ENCODE assay signal across 22 cellular contexts in genomic region chr22:22834783-22835182, GRCh38. TPM values are rescaled to one million over a fixed set of nuclear protein-coding genes. Genes with fewer than 3 reads are reported as not detected.
DNase-seq lines count a peak whose midpoint lies in the region; ATAC-seq, FAIRE-seq and TF ChIP-seq lines count a peak whose summit lies in the region.
"Had no signal": no experiment of that assay in that cellular context is flagged by ENCODE, and none has a peak within 500 bp of the region (broad histone marks: within the 10 kb centered on the region; RNA-seq: fewer than 3 reads in every experiment).

No MANE protein-coding gene starts in this region.

- H3K4me3 ChIP-seq in K562 = no peak overlapping the region
- H3K4me3 ChIP-seq in esophagus muscularis mucosa = no peak overlapping the region
- H3K4me3 ChIP-seq in neuronal stem cell (ENCODE audit: low read length in 2 of 2) = no peak overlapping the region
- H3K4me3 ChIP-seq in lower lobe of right lung = no peak overlapping the region
- H3K4me3 ChIP-seq: HAP-1 had no signal

- no peak overlapping the region for H3K4ac ChIP-seq in neuronal stem cell (ENCODE audit: low read length)

- CTCF ChIA-PET in K562 (lab: Yijun Ruan, JAX; ENCODE audit: low intra/inter-chr PET ratio) = interaction anchor here (1.1 kb wide), 1 partner anchor 17 kb away, joined by 3 read pairs; no protein-coding TSS in a partner anchor

- DNase-seq in K562 (ENCODE audit: extremely low read depth in 1 of 4, low spot score in 3 of 4) (no peak), esophagus muscularis mucosa (ENCODE audit: extremely low spot score) (peak; percentile 57), neuronal stem cell (ENCODE audit: low spot score) (no peak), NCI-H748 (lab: John Stamatoyannopoulos, UW; ENCODE audit: unreplicated experiment) (no peak), lower lobe of right lung (no peak)
- DNase-seq: ACHN; BE2C; C1 segment of cervical spinal cord; CD4-positive, CD25-positive, alpha-beta regulatory T cell; CD8-positive, alpha-beta memory T cell; COR-L47; DMS 273 treated with DMSO at 0.1 percent for 48 hours; DMS53; IMR-90 had no signal

- POLR2A ChIA-PET in K562 (lab: Yijun Ruan, JAX) = interaction anchor here (0.6 to 2.4 kb wide), 15 partner anchors 9 to 182 kb away, joined by 3 to 10 read pairs (median 4); no protein-coding TSS in a partner anchor

- H3K27me3 ChIP-seq in K562 (ENCODE audit: control insufficient read depth in 2 of 2, insufficient read depth in 2 of 2, low read length in 2 of 2) (peaks cover 28 to 33% of the 10 kb centered on the region in 2 experiments), esophagus muscularis mucosa (peaks cover 0 to 61% (median 0%) of the 10 kb centered on the region in 4 donors), neuronal stem cell (ENCODE audit: control insufficient read depth in 3 of 3, insufficient read depth in 3 of 3, low read depth in 1 of 3, low read length in 3 of 3) (peaks cover 0 to 3% (median 0%) of the 10 kb centered on the region in 3 experiments), lower lobe of right lung (ENCODE audit: low read depth) (no peaks in the 10 kb centered on the region)

- no peak overlapping the region for H4K91ac ChIP-seq in neuronal stem cell (ENCODE audit: low read depth, low read length, poor library complexity)

- peaks cover 3% of the 10 kb centered on the region for H3K9me1 ChIP-seq in K562 (ENCODE audit: control insufficient read depth, insufficient read depth, low read length)

- no peak overlapping the region for H3K9ac ChIP-seq in K562 (ENCODE audit: insufficient read depth in 1 of 2, low read depth in 2 of 2, low read length in 2 of 2)
- no peak overlapping the region for H3K9ac ChIP-seq in neuronal stem cell (ENCODE audit: low read depth, low read length, poor library complexity)

- TF ChIP-seq POLR2A in K562 (conservative IDR thresholded peaks at IDR 0.05) (no peak), esophagus muscularis mucosa (IDR thresholded peaks at IDR 0.05; ENCODE audit: low read depth) (no peak)

- H3K79me1 ChIP-seq in neuronal stem cell (ENCODE audit: low read depth, low read length) = no peaks in the 10 kb centered on the region

- H2AK5ac ChIP-seq in neuronal stem cell (ENCODE audit: low read depth, low read length) = no peak overlapping the region

- H2BK5ac ChIP-seq in neuronal stem cell (ENCODE audit: low read length) = no peak overlapping the region

- BruUV-seq in K562 (replicated peaks; lab: Mats Ljungman, UMichigan) = no TSS peak

- intact Hi-C loops in K562 (cut with micrococcal nuclease) (no loop called here), esophagus muscularis mucosa (cut with DNase I) (no loop called here), lower lobe of right lung (cut with DNase I) (no loop called here)

- no peak overlapping the region for H2BK12ac ChIP-seq in neuronal stem cell (ENCODE audit: low read length)

- H3K23ac ChIP-seq in neuronal stem cell (ENCODE audit: low read depth, low read length, poor library complexity) = peak overlapping the region; percentile 76

- WGBS in K562 (ENCODE audit: insufficient coverage, low coverage, missing lambda C conversion rate) = 2% methylated on average over 6 of the region's 6 CpGs
- WGBS in esophagus muscularis mucosa = 82% methylated on average over 6 of the region's 6 CpGs
- WGBS in neuronal stem cell (ENCODE audit: extremely low coverage in 2 of 2, insufficient read length in 2 of 2, insufficient replicate concordance in 1 of 2), 2 donors = no CpG with 5 or more reads among the region's 6 CpGs

- TF ChIP-seq EP300 in K562 (IDR thresholded peaks at IDR 0.05; ENCODE audit: low read length) (no peak), esophagus muscularis mucosa (IDR thresholded peaks at IDR 0.05) (no peak)

- H3K9me3 ChIP-seq in K562 (replicated peaks; ENCODE audit: control insufficient read depth, insufficient read depth, low read depth, low read length) (no peaks in the 10 kb centered on the region), esophagus muscularis mucosa (peaks cover 0 to 15% (median 10%) of the 10 kb centered on the region in 4 donors), neuronal stem cell (replicated peaks in 1 of 2; ENCODE audit: control insufficient read depth in 2 of 2, insufficient read depth in 1 of 2, low read depth in 1 of 2, low read length in 2 of 2) (no peaks in the 10 kb centered on the region), lower lobe of right lung (no peaks in the 10 kb centered on the region)
- H3K9me3 ChIP-seq: BE2C, HAP-1 had no signal

- H3K4me1 ChIP-seq in K562 (replicated peaks in 1 of 2; ENCODE audit: control insufficient read depth in 2 of 2, insufficient read depth in 2 of 2, low read length in 2 of 2) (peaks cover 0 to 7% of the 10 kb centered on the region in 2 experiments; a peak in 1 of 5 replicates), esophagus muscularis mucosa (no peaks in the 10 kb centered on the region), neuronal stem cell (ENCODE audit: control insufficient read depth in 2 of 2, insufficient read depth in 1 of 2, low read depth in 1 of 2, low read length in 2 of 2) (no peaks in the 10 kb centered on the region), lower lobe of right lung (no peaks in the 10 kb centered on the region)
- H3K4me1 ChIP-seq: BE2C, HAP-1 had no signal

- H3K18ac ChIP-seq in neuronal stem cell (ENCODE audit: low read length) = peak overlapping the region; percentile 22

- H3K4me2 ChIP-seq in K562 (ENCODE audit: insufficient read depth, low read length) = no peak overlapping the region
- H3K4me2 ChIP-seq in neuronal stem cell (ENCODE audit: insufficient read depth, low read length, poor library complexity, severe bottlenecking) = no peak overlapping the region

- H3K79me2 ChIP-seq in K562 (ENCODE audit: control insufficient read depth, insufficient read depth, low read length) = no peaks in the 10 kb centered on the region

- peak; percentile 11 for ATAC-seq in K562
- no peak for ATAC-seq in HG02678 (IDR thresholded peaks at IDR 0.05; ENCODE audit: unreplicated experiment)
- no peak for ATAC-seq in lower lobe of right lung

- TF ChIP-seq RAD21 in K562 (CRISPR knock-in tag; conservative IDR thresholded peaks at IDR 0.05 in 1 of 2, IDR thresholded peaks at IDR 0.05 in 1 of 2) = no peak

- H2BK15ac ChIP-seq in neuronal stem cell (ENCODE audit: low read length) = no peak overlapping the region

- no peak overlapping the region for H4K8ac ChIP-seq in neuronal stem cell (ENCODE audit: low read depth, low read length)

- H4K20me1 ChIP-seq in K562 (replicated peaks; ENCODE audit: control insufficient read depth, insufficient read depth, low read length) = 0 out of 2 replicates have a peak, but pooled peaks cover 7% of the 10 kb centered on the region

- FAIRE-seq in K562 (lab: Jason Lieb, UNC) = no peak
- FAIRE-seq: A204.1, G401.6, GM12891, GM19239, H1, HTR-8/SVneo had no signal

- no peak overlapping the region for H2BK120ac ChIP-seq in neuronal stem cell (ENCODE audit: low read depth, low read length)

- H3K36me3 ChIP-seq in K562 (ENCODE audit: control insufficient read depth, insufficient read depth, low read length) (no peaks in the 10 kb centered on the region), esophagus muscularis mucosa (no peaks in the 10 kb centered on the region), neuronal stem cell (replicated peaks in 1 of 2; ENCODE audit: control insufficient read depth in 2 of 2, insufficient read depth in 2 of 2, low read length in 2 of 2) (no peaks in the 10 kb centered on the region), lower lobe of right lung (no peaks in the 10 kb centered on the region)
- H3K36me3 ChIP-seq: BE2C, HAP-1 had no signal

- no peak overlapping the region for H2AFZ ChIP-seq in K562 (ENCODE audit: low read depth, low read length)
- H2AFZ ChIP-seq in neuronal stem cell (ENCODE audit: low read length) = no peak overlapping the region

- H3K27ac ChIP-seq in K562 (ENCODE audit: extremely low read depth, low read depth, low read length) = no peak overlapping the region
- H3K27ac ChIP-seq in esophagus muscularis mucosa (replicated peaks in 1 of 4) = no peak overlapping the region
- no peak overlapping the region for H3K27ac ChIP-seq in neuronal stem cell (replicated peaks; ENCODE audit: low read length)
- H3K27ac ChIP-seq in lower lobe of right lung = no peak overlapping the region

- TF ChIP-seq CTCF in K562 (IDR thresholded peaks at IDR 0.05 in 2 of 3, conservative IDR thresholded peaks at IDR 0.05 in 1 of 3; ENCODE audit: insufficient read depth in 2 of 3, low read depth in 1 of 3, low read length in 3 of 3) (no peak), esophagus muscularis mucosa (IDR thresholded peaks at IDR 0.05) (no peak), lower lobe of right lung (IDR thresholded peaks at IDR 0.05) (no peak)

- in situ Hi-C loops in K562 (cut with MboI) = no loop called here

- no peak overlapping the region for H3K14ac ChIP-seq in neuronal stem cell (ENCODE audit: low read length)

TF ChIP-seq in K562, 482 proteins besides CTCF, POLR2A, EP300 and RAD21 (continues in another document):
- no peak for TF ChIP-seq HOXB6 (CRISPR knock-in tag; IDR thresholded peaks at IDR 0.05; ENCODE audit: borderline replicate concordance)

RNA-seq across cellular contexts. Expression of gene IGLL5, which starts 52.8 kb away (rescaled TPM):
- total RNA-seq in K562 (2011; cell fraction: chromatin; rRNA removed; ENCODE audit: low replicate concordance) = not detected in 2 replicates
- total RNA-seq in K562 (2011; cell fraction: nucleolus; rRNA removed) = not detected in 2 replicates
- not detected in 2 replicates for total RNA-seq in K562 (2011; cell fraction: nucleoplasm; rRNA removed)
- total RNA-seq in K562 (2014; rRNA removed) = not detected in 2 replicates
- total RNA-seq in K562 (2014; rRNA removed; fragmentation: Illumina TruSeq; extraction: Trizol) = not detected in 2 replicates
- total RNA-seq in K562 (2015; rRNA removed; fragmentation: Illumina TruSeq; extraction: Trizol) = not detected in 2 replicates
- total RNA-seq in K562 (2021) = not detected in 2 replicates
- polyA plus RNA-seq in K562 (2011; rRNA removed) = not detected in 2 replicates
- polyA plus RNA-seq in K562 (2011; cell fraction: cytosol; rRNA removed) = not detected in 2 replicates
- not detected in 2 replicates for polyA plus RNA-seq in K562 (2011; cell fraction: nucleus; rRNA removed)
- polyA plus RNA-seq in K562 (2012) = not detected in 2 replicates
- not detected in 2 replicates for polyA plus RNA-seq in K562 (2014; fragmentation: Illumina TruSeq; extraction: Trizol)
- not detected for polyA plus RNA-seq in K562 (2014; fragmentation: Nextera tagmentation; extraction: Ambion mirVana)
- polyA plus RNA-seq in K562 (2014; rRNA removed) = not detected in 2 replicates
- polyA minus RNA-seq in K562 (2011; rRNA and poly(A)+ RNA removed) = not detected in 2 replicates
- not detected in 2 replicates for polyA minus RNA-seq in K562 (2011; cell fraction: cytosol; rRNA and poly(A)+ RNA removed)
- polyA minus RNA-seq in K562 (2011; cell fraction: nucleus; rRNA and poly(A)+ RNA removed) = not detected in 2 replicates
- total RNA-seq in esophagus muscularis mucosa = 1 to 10 TPM in 1 of 4 donors, under 1 TPM in 2, not detected in 1; 0.39 to 1.3 (median 0.80) TPM
- not detected for polyA plus RNA-seq in neuronal stem cell (2013, experiment 1 of 2)
- not detected for polyA plus RNA-seq in neuronal stem cell (2013, experiment 2 of 2)
- total RNA-seq in lower lobe of right lung = 11.1 TPM
- total RNA-seq: CD8-positive, alpha-beta memory T cell; H1; IMR-90 had no signal
- polyA plus RNA-seq: CD8-positive, alpha-beta memory T cell; H1; IMR-90 had no signal
